Comparison of ENCODE assay signal across 16 cellular contexts in the genomic region with DNA sequence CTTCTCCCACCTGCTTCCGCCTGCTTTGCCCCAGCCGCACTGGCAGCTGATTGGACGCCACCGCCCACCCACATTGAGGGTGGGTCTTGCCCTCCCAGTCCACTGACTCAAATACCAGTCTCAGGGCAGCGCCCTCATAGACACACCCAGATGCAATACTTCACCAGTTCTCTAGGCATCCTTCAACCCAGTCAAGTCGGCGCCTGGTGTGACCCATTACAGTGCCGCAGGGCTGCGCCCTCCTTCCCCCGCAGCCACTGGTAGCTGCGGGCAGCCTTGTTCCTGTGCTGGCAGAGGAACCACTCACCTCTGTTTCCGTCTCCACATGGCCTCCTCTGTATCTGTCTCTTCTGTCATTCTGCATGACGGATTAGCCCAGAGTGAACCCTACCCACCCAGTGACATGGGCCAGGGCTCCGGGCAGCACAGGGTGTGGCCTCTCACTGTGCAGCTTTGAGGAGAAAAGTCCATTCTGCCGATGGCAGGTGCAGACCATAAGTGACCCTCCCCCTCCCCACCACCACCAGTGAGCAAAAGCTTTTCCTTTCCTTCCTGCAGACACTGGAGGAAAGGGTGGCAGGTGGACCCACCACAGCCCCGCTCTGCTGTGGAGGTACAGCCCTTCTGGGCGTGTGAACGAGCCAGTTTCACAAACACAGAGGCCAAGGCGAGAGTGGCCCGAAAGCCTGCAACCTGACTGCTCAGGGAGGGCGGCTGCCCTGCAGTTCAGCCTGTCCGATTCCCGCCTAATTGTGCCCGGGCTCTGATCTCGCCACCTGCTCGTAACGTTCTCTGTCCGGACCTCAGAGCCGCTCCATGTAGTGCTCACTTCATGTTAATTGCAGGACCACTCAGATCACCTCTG. TPM values are rescaled to one million over a fixed set of nuclear protein-coding genes. Genes with fewer than 3 reads are reported as not detected.
DNase-seq lines count a peak whose midpoint lies in the region; ATAC-seq, FAIRE-seq and TF ChIP-seq lines count a peak whose summit lies in the region.
"Had no signal": no experiment of that assay in that cellular context is flagged by ENCODE, and none has a peak within 500 bp of the region (broad histone marks: within the 10 kb centered on the region; RNA-seq: fewer than 3 reads in every experiment).

No MANE protein-coding gene starts in this region.

- peak; percentile 54 for DNase-seq in natural killer cell treated with Interleukin-12 subunit alpha and Interleukin-12 subunit beta and Interleukin-15 and Interleukin-18, amount 100 ng/mL, for 72 hours (ENCODE audit: low spot score)
- no peak for DNase-seq in natural killer cell
- DNase-seq in K562 (ENCODE audit: extremely low read depth in 1 of 4, low spot score in 3 of 4) = no peak
- DNase-seq in frontal cortex (ENCODE audit: low spot score in 2 of 2) = no peak
- DNase-seq in activated T-cell treated with anti-CD3 and anti-CD28 coated beads, Interleukin-2, amount 50 U/mL, for 72 hours = no peak
- no peak for DNase-seq in stomach
- DNase-seq: activated CD4-positive, alpha-beta T cell treated with anti-CD3 and anti-CD28 coated beads for 36 hours; activated naive CD8-positive, alpha-beta T cell treated with anti-CD3 and anti-CD28 coated beads, Interleukin-2, amount 50 U/mL, for 24 hours; activated T-cell treated with anti-CD3 and anti-CD28 coated beads, Interleukin-2, amount 50 U/mL, for 4 hours; NCI-H1105 treated with DMSO at 0.1 percent for 48 hours; NCI-H526 treated with DMSO at 0.1 percent for 48 hours; stimulated activated naive CD4-positive, alpha-beta T cell treated with Interleukin-2 at 50 U/mL for 16 hours; T-helper 1 cell had no signal

- H3K9ac ChIP-seq in K562 (ENCODE audit: insufficient read depth in 1 of 2, low read depth in 2 of 2, low read length in 2 of 2) (no peak overlapping the region), mucosa of rectum (ENCODE audit: low read depth in 1 of 2, low read length in 2 of 2) (peak overlapping the region; percentile 54 to 58)

- H3K4me3 ChIP-seq in K562 = no peak overlapping the region
- H3K4me3 ChIP-seq in mucosa of rectum (ENCODE audit: low read length in 2 of 2) = peak overlapping the region in 1 of 2 donors; percentile 57
- H3K4me3 ChIP-seq in stomach = no peak overlapping the region
- H3K4me3 ChIP-seq: GM23338 had no signal

- no peak overlapping the region for H3K27ac Mint-ChIP-seq in natural killer cell treated with Interleukin-12 subunit alpha and Interleukin-12 subunit beta and Interleukin-15 and Interleukin-18, amount 100 ng/mL, for 72 hours
- H3K27ac Mint-ChIP-seq in natural killer cell = peak overlapping the region in 1 of 2 donors; percentile 57
- no peak overlapping the region for H3K27ac Mint-ChIP-seq in activated T-cell treated with anti-CD3 and anti-CD28 coated beads, Interleukin-2, amount 50 U/mL, for 72 hours
- H3K27ac Mint-ChIP-seq: activated CD4-positive, alpha-beta T cell treated with anti-CD3 and anti-CD28 coated beads for 36 hours; activated naive CD8-positive, alpha-beta T cell treated with anti-CD3 and anti-CD28 coated beads, Interleukin-2, amount 50 U/mL, for 24 hours; GM23338 had no signal

- H3K79me2 ChIP-seq in K562 (ENCODE audit: control insufficient read depth, insufficient read depth, low read length) = no peaks in the 10 kb centered on the region

- no peak overlapping the region for H3K4me3 Mint-ChIP-seq in natural killer cell treated with Interleukin-12 subunit alpha and Interleukin-12 subunit beta and Interleukin-15 and Interleukin-18, amount 100 ng/mL, for 72 hours
- no peak overlapping the region for H3K4me3 Mint-ChIP-seq in natural killer cell
- no peak overlapping the region for H3K4me3 Mint-ChIP-seq in activated T-cell treated with anti-CD3 and anti-CD28 coated beads, Interleukin-2, amount 50 U/mL, for 72 hours
- H3K4me3 Mint-ChIP-seq: activated CD4-positive, alpha-beta T cell treated with anti-CD3 and anti-CD28 coated beads for 36 hours; activated naive CD8-positive, alpha-beta T cell treated with anti-CD3 and anti-CD28 coated beads, Interleukin-2, amount 50 U/mL, for 24 hours; activated T-cell treated with anti-CD3 and anti-CD28 coated beads, Interleukin-2, amount 50 U/mL, for 4 hours; GM23338 had no signal

- peaks cover 5% of the 10 kb centered on the region for H3K9me1 ChIP-seq in K562 (ENCODE audit: control insufficient read depth, insufficient read depth, low read length)

- no peaks in the 10 kb centered on the region for H3K9me3 ChIP-seq in K562 (replicated peaks; ENCODE audit: control insufficient read depth, insufficient read depth, low read depth, low read length)
- H3K9me3 ChIP-seq in mucosa of rectum (ENCODE audit: control insufficient read depth in 2 of 2, low read length in 2 of 2) = no peaks in the 10 kb centered on the region
- no peaks in the 10 kb centered on the region for H3K9me3 ChIP-seq in stomach

- TF ChIP-seq EP300 in K562 (IDR thresholded peaks at IDR 0.05; ENCODE audit: low read length) = no peak
- no peak for TF ChIP-seq EP300 in stomach (IDR thresholded peaks at IDR 0.05)

- intact Hi-C loops in natural killer cell (cut with micrococcal nuclease) = no loop called here
- intact Hi-C loops in K562 (cut with micrococcal nuclease) = no loop called here
- intact Hi-C loops in stomach (cut with DNase I; ENCODE audit: low total_unique reads) = no loop called here

- WGBS in K562 (ENCODE audit: insufficient coverage, low coverage, missing lambda C conversion rate) = 4% methylated on average over 28 of the region's 29 CpGs
- 82 to 90% (median 86%) methylated on average over 24 to 29 of the region's 29 CpGs for WGBS in stomach, 5 donors

- H3K27ac ChIP-seq in K562 (ENCODE audit: extremely low read depth, low read depth, low read length) (no peak overlapping the region), mucosa of rectum (ENCODE audit: low read depth in 2 of 2, low read length in 2 of 2) (peak overlapping the region; percentile 74 to 86), stomach (no peak overlapping the region)

- no peak for TF ChIP-seq RAD21 in K562 (CRISPR knock-in tag; conservative IDR thresholded peaks at IDR 0.05 in 1 of 2, IDR thresholded peaks at IDR 0.05 in 1 of 2)

- no peak for ATAC-seq in natural killer cell treated with Interleukin-12 subunit alpha and Interleukin-12 subunit beta and Interleukin-15 and Interleukin-18, amount 100 ng/mL, for 72 hours
- ATAC-seq in natural killer cell (no peak), K562 (no peak), GM19324 (IDR thresholded peaks at IDR 0.05; ENCODE audit: low FRiP score, unreplicated experiment) (no peak)
- no peak for ATAC-seq in activated T-cell treated with anti-CD3 and anti-CD28 coated beads, Interleukin-2, amount 50 U/mL, for 72 hours (replicated peaks in 1 of 2)
- ATAC-seq: activated CD4-positive, alpha-beta T cell treated with anti-CD3 and anti-CD28 coated beads for 36 hours; activated naive CD8-positive, alpha-beta T cell treated with anti-CD3 and anti-CD28 coated beads, Interleukin-2, amount 50 U/mL, for 24 hours; activated T-cell treated with anti-CD3 and anti-CD28 coated beads, Interleukin-2, amount 50 U/mL, for 4 hours; GM23338 had no signal

- TF ChIP-seq CTCF in natural killer cell (IDR thresholded peaks at IDR 0.05) (no peak), K562 (IDR thresholded peaks at IDR 0.05 in 2 of 3, conservative IDR thresholded peaks at IDR 0.05 in 1 of 3; ENCODE audit: insufficient read depth in 2 of 3, low read depth in 1 of 3, low read length in 3 of 3) (no peak), stomach (IDR thresholded peaks at IDR 0.05) (no peak)

- H3K4me1 ChIP-seq in K562 (replicated peaks in 1 of 2; ENCODE audit: control insufficient read depth in 2 of 2, insufficient read depth in 2 of 2, low read length in 2 of 2) (peaks cover 5 to 31% of the 10 kb centered on the region in 2 experiments), mucosa of rectum (ENCODE audit: control insufficient read depth in 2 of 2, insufficient read depth in 2 of 2, low read length in 2 of 2) (peaks cover 28 to 50% of the 10 kb centered on the region in 2 donors), stomach (peaks cover 18 to 32% (median 25%) of the 10 kb centered on the region in 4 donors)

- no peak overlapping the region for H2AFZ ChIP-seq in K562 (ENCODE audit: low read depth, low read length)
- H2AFZ ChIP-seq: GM23338 had no signal

- H3K27me3 Mint-ChIP-seq in natural killer cell treated with Interleukin-12 subunit alpha and Interleukin-12 subunit beta and Interleukin-15 and Interleukin-18, amount 100 ng/mL, for 72 hours = no peaks in the 10 kb centered on the region
- no peaks in the 10 kb centered on the region for H3K27me3 Mint-ChIP-seq in natural killer cell (ENCODE audit: low read depth in 2 of 2)
- H3K27me3 Mint-ChIP-seq in activated T-cell treated with anti-CD3 and anti-CD28 coated beads, Interleukin-2, amount 50 U/mL, for 72 hours (ENCODE audit: low read depth) = no peaks in the 10 kb centered on the region
- H3K27me3 Mint-ChIP-seq: activated CD4-positive, alpha-beta T cell treated with anti-CD3 and anti-CD28 coated beads for 36 hours; activated naive CD8-positive, alpha-beta T cell treated with anti-CD3 and anti-CD28 coated beads, Interleukin-2, amount 50 U/mL, for 24 hours had no signal

- H3K27me3 ChIP-seq in K562 (ENCODE audit: control insufficient read depth in 2 of 2, insufficient read depth in 2 of 2, low read length in 2 of 2) (peaks cover 36 to 78% of the 10 kb centered on the region in 2 experiments), mucosa of rectum (ENCODE audit: control insufficient read depth in 2 of 2, insufficient read depth in 2 of 2, low read length in 2 of 2) (no peaks in the 10 kb centered on the region), stomach (no peaks in the 10 kb centered on the region)

- POLR2A ChIA-PET in K562 (lab: Yijun Ruan, JAX) = interaction anchor here (0.6 kb wide), 2 partner anchors 23 to 250 kb away, joined by 3 to 4 read pairs; no protein-coding TSS in a partner anchor

- in situ Hi-C loops in K562 (cut with MboI) = no loop called here

- TF ChIP-seq POLR2A in K562 (conservative IDR thresholded peaks at IDR 0.05) (no peak), stomach (IDR thresholded peaks at IDR 0.05) (no peak)

- no peaks in the 10 kb centered on the region for H3K9me3 Mint-ChIP-seq in natural killer cell treated with Interleukin-12 subunit alpha and Interleukin-12 subunit beta and Interleukin-15 and Interleukin-18, amount 100 ng/mL, for 72 hours
- H3K9me3 Mint-ChIP-seq in natural killer cell = no peaks in the 10 kb centered on the region
- no peaks in the 10 kb centered on the region for H3K9me3 Mint-ChIP-seq in activated T-cell treated with anti-CD3 and anti-CD28 coated beads, Interleukin-2, amount 50 U/mL, for 72 hours
- H3K9me3 Mint-ChIP-seq: activated naive CD8-positive, alpha-beta T cell treated with anti-CD3 and anti-CD28 coated beads, Interleukin-2, amount 50 U/mL, for 24 hours; activated T-cell treated with anti-CD3 and anti-CD28 coated beads, Interleukin-2, amount 50 U/mL, for 4 hours; GM23338 had no signal

- H3K4me1 Mint-ChIP-seq in natural killer cell treated with Interleukin-12 subunit alpha and Interleukin-12 subunit beta and Interleukin-15 and Interleukin-18, amount 100 ng/mL, for 72 hours (ENCODE audit: low read depth in 2 of 2) = peaks cover 5 to 7% of the 10 kb centered on the region in 2 donors
- H3K4me1 Mint-ChIP-seq in natural killer cell = peaks cover 8 to 10% of the 10 kb centered on the region in 2 donors
- peaks cover 12% of the 10 kb centered on the region for H3K4me1 Mint-ChIP-seq in activated T-cell treated with anti-CD3 and anti-CD28 coated beads, Interleukin-2, amount 50 U/mL, for 72 hours (ENCODE audit: low read depth)

- no peaks in the 10 kb centered on the region for H3K36me3 ChIP-seq in K562 (ENCODE audit: control insufficient read depth, insufficient read depth, low read length)
- H3K36me3 ChIP-seq in mucosa of rectum (ENCODE audit: control insufficient read depth in 2 of 2, insufficient read depth in 2 of 2, low read length in 2 of 2) = peaks cover 0 to 2% of the 10 kb centered on the region in 2 donors
- peaks cover 0 to 3% (median 0%) of the 10 kb centered on the region in 4 donors for H3K36me3 ChIP-seq in stomach

- 0 out of 2 replicates have a peak, but pooled peaks cover 12% of the 10 kb centered on the region for H4K20me1 ChIP-seq in K562 (replicated peaks; ENCODE audit: control insufficient read depth, insufficient read depth, low read length)

- BruUV-seq in K562 (replicated peaks; lab: Mats Ljungman, UMichigan) = no TSS peak

- CTCF ChIA-PET in K562 (lab: Yijun Ruan, JAX; ENCODE audit: low intra/inter-chr PET ratio) = no interaction called here

- H3K36me3 Mint-ChIP-seq in natural killer cell treated with Interleukin-12 subunit alpha and Interleukin-12 subunit beta and Interleukin-15 and Interleukin-18, amount 100 ng/mL, for 72 hours = no peaks in the 10 kb centered on the region
- no peaks in the 10 kb centered on the region for H3K36me3 Mint-ChIP-seq in natural killer cell
- no peaks in the 10 kb centered on the region for H3K36me3 Mint-ChIP-seq in activated T-cell treated with anti-CD3 and anti-CD28 coated beads, Interleukin-2, amount 50 U/mL, for 72 hours (ENCODE audit: insufficient read depth in 2 of 2)

- FAIRE-seq in K562 (lab: Jason Lieb, UNC) (no peak), frontal cortex (lab: Jason Lieb, UNC) (no peak)

- H3K4me2 ChIP-seq in K562 (ENCODE audit: insufficient read depth, low read length) = no peak overlapping the region
- H3K4me2 ChIP-seq: GM23338 had no signal

RNA-seq across cellular contexts. Expression of a gene that starts 57.1 kb away (rescaled TPM):
- 10 to 100 TPM; 43.4 to 61.8 TPM for total RNA-seq in natural killer cell treated with Interleukin-12 subunit alpha and Interleukin-12 subunit beta and Interleukin-15 and Interleukin-18, amount 100 ng/mL, for 72 hours
- 10 to 100 TPM; 40.3 to 53.0 (median 43.3) TPM for total RNA-seq in natural killer cell
- 32.5 and 87.9 TPM in 2 replicates for total RNA-seq in K562 (2011; cell fraction: chromatin; rRNA removed; ENCODE audit: low replicate concordance)
- 57.6 and 57.7 TPM in 2 replicates for total RNA-seq in K562 (2011; cell fraction: nucleolus; rRNA removed)
- 37.4 and 38.2 TPM in 2 replicates for total RNA-seq in K562 (2011; cell fraction: nucleoplasm; rRNA removed)
- 74.4 and 79.5 TPM in 2 replicates for total RNA-seq in K562 (2014; rRNA removed)
- total RNA-seq in K562 (2014; rRNA removed; fragmentation: Illumina TruSeq; extraction: Trizol) = 4.5 and 5.2 TPM in 2 replicates
- total RNA-seq in K562 (2015; rRNA removed; fragmentation: Illumina TruSeq; extraction: Trizol) = 13.7 and 15.9 TPM in 2 replicates
- 142 TPM in 2 replicates for total RNA-seq in K562 (2021)
- polyA plus RNA-seq in K562 (2011; rRNA removed) = 9.9 and 13.5 TPM in 2 replicates
- polyA plus RNA-seq in K562 (2011; cell fraction: cytosol; rRNA removed) = 19.5 and 92.5 TPM in 2 replicates
- polyA plus RNA-seq in K562 (2011; cell fraction: nucleus; rRNA removed) = 23.2 and 44.5 TPM in 2 replicates
- polyA plus RNA-seq in K562 (2012) = 74.5 and 114 TPM in 2 replicates
- polyA plus RNA-seq in K562 (2014; fragmentation: Illumina TruSeq; extraction: Trizol) = 8.4 and 22.6 TPM in 2 replicates
- 1 to 10 TPM in 1 of 2 experiments, under 1 TPM in 1; 0.58 to 1.0 TPM for polyA plus RNA-seq in K562 (2014; fragmentation: Nextera tagmentation; extraction: Ambion mirVana)
- polyA plus RNA-seq in K562 (2014; rRNA removed) = 143 and 153 TPM in 2 replicates
- 3.3 and 3.9 TPM in 2 replicates for polyA minus RNA-seq in K562 (2011; rRNA and poly(A)+ RNA removed)
- polyA minus RNA-seq in K562 (2011; cell fraction: cytosol; rRNA and poly(A)+ RNA removed) = 16.1 and 25.8 TPM in 2 replicates
- polyA minus RNA-seq in K562 (2011; cell fraction: nucleus; rRNA and poly(A)+ RNA removed) = 10.0 and 14.0 TPM in 2 replicates
- 19.2 TPM for total RNA-seq in frontal cortex
- total RNA-seq in activated T-cell treated with anti-CD3 and anti-CD28 coated beads, Interleukin-2, amount 50 U/mL, for 72 hours = 10 to 100 TPM; 74.6 to 80.4 TPM
- total RNA-seq in stomach = 100 to 1,000 TPM in 1 of 5 donors, 10 to 100 TPM in 3, 1 to 10 TPM in 1; 8.2 to 170 (median 25.8) TPM
- polyA plus RNA-seq in stomach = 100 to 1,000 TPM in 2 of 3 donors, 10 to 100 TPM in 1; 91.3 to 120 (median 101) TPM

Comparison
In these comparisons a context has a peak if more than half of its experiments do, and no peak if none do; other contexts are left out.
1. H3K27ac ChIP-seq: peak in mucosa of rectum (2 of 2); none in K562 (single experiment) and stomach (0 of 5).
2. H3K9ac ChIP-seq: peak in mucosa of rectum (2 of 2); none in K562 (0 of 2).